19 cellular contexts compared by ENCODE assay signal in the genomic region with DNA sequence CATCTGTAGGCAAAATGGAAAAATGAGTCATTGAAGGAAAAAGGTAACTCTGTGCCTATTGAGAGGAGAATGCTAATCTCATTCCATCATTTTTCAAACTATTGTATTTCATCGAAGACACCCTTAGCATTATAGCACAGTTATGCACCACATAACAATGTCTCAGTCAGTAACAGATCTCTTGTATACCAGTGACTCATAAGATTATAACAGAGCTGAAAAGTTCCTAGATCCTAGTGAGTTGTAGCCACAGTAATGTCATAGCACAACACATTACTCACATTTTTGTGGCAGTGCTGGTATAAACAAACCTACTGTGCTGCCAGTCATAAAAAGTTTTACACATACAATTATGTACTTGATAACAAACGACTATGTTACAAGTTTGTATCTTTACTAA.
DNase-seq lines count a peak whose midpoint lies in the region; ATAC-seq and TF ChIP-seq lines count a peak whose summit lies in the region.
"Had no signal": no experiment of that assay in that cellular context is flagged by ENCODE, and none has a peak within 500 bp of the region (broad histone marks: within the 10 kb centered on the region; RNA-seq: fewer than 3 reads in every experiment).

No MANE protein-coding gene starts in this region.

- no peaks in the 10 kb centered on the region for H3K27me3 Mint-ChIP-seq in MCF 10A (ENCODE audit: insufficient read depth, unreplicated experiment)
- H3K27me3 Mint-ChIP-seq: activated naive CD8-positive, alpha-beta T cell treated with anti-CD3 and anti-CD28 coated beads for 36 hours; CD4-positive, alpha-beta memory T cell had no signal

- TF ChIP-seq POLR2A in breast epithelium (IDR thresholded peaks at IDR 0.05): no peak
- no peak for TF ChIP-seq POLR2A in GM18505 (IDR thresholded peaks at IDR 0.05; ENCODE audit: borderline replicate concordance, extremely low read depth, insufficient read depth, insufficient read length)

- H3K4me3 Mint-ChIP-seq in MCF 10A (ENCODE audit: unreplicated experiment): no peak overlapping the region
- H3K4me3 Mint-ChIP-seq: activated naive CD8-positive, alpha-beta T cell treated with anti-CD3 and anti-CD28 coated beads for 36 hours; CD4-positive, alpha-beta memory T cell had no signal

- peaks cover 12% of the 10 kb centered on the region for H3K9me3 Mint-ChIP-seq in MCF 10A (ENCODE audit: unreplicated experiment)
- H3K9me3 Mint-ChIP-seq: activated naive CD8-positive, alpha-beta T cell treated with anti-CD3 and anti-CD28 coated beads for 36 hours had no signal

- no peak for ATAC-seq in GM21717 (IDR thresholded peaks at IDR 0.05; ENCODE audit: unreplicated experiment)
- ATAC-seq in GM18505 (IDR thresholded peaks at IDR 0.05; ENCODE audit: unreplicated experiment): no peak
- no peak for ATAC-seq in HG03432 (IDR thresholded peaks at IDR 0.05; ENCODE audit: unreplicated experiment)
- ATAC-seq: GM12878 had no signal

- DNase-seq in MCF 10A (ENCODE audit: unreplicated experiment): peak; percentile 57
- DNase-seq in breast epithelium (ENCODE audit: low spot score in 2 of 2): no peak
- DNase-seq in astrocyte of the hippocampus (ENCODE audit: low read depth, low spot score): peak; percentile 54
- peak; percentile 65 for DNase-seq in glomerular visceral epithelial cell (ENCODE audit: extremely low spot score)
- no peak for DNase-seq in activated T-cell treated with anti-CD3 and anti-CD28 coated beads, Interleukin-2, amount 50 U/mL, for 48 hours
- DNase-seq: activated CD4-positive, alpha-beta T cell treated with anti-CD3 and anti-CD28 coated beads for 4 hours; activated naive CD8-positive, alpha-beta T cell treated with anti-CD3 and anti-CD28 coated beads for 36 hours; CD4-positive, alpha-beta memory T cell; Karpas-422; left ventricle myocardium inferior; NCI-H187 treated with DMSO at 0.1 percent for 48 hours; stimulated activated CD4-positive, alpha-beta T cell treated with anti-CD3 and anti-CD28 coated beads, Interleukin-12 subunit alpha, Interleukin-12 subunit beta, amount 100 ng/mL, for 4 hours; stomach had no signal

- no peaks in the 10 kb centered on the region for H3K36me3 ChIP-seq in breast epithelium
- H3K36me3 ChIP-seq: HAP-1, left ventricle myocardium inferior, stomach had no signal

- H3K27ac Mint-ChIP-seq in MCF 10A (ENCODE audit: low read depth, unreplicated experiment): no peak overlapping the region
- H3K27ac Mint-ChIP-seq: activated naive CD8-positive, alpha-beta T cell treated with anti-CD3 and anti-CD28 coated beads for 36 hours; CD4-positive, alpha-beta memory T cell had no signal

- POLR2A ChIA-PET in MCF 10A (lab: Yijun Ruan, JAX): no interaction called here

- H3K27me3 ChIP-seq in breast epithelium: no peaks in the 10 kb centered on the region
- H3K27me3 ChIP-seq: stomach had no signal

- H3K9me3 ChIP-seq in breast epithelium: no peaks in the 10 kb centered on the region
- H3K9me3 ChIP-seq: HAP-1 had no signal

- no peak overlapping the region for H3K4me3 ChIP-seq in breast epithelium
- H3K4me3 ChIP-seq: GM12878, HAP-1, left ventricle myocardium inferior, stomach had no signal

- H3K27ac ChIP-seq in breast epithelium: no peak overlapping the region
- H3K27ac ChIP-seq: 22Rv1, left ventricle myocardium inferior, stomach had no signal

- H3K4me1 Mint-ChIP-seq in MCF 10A (ENCODE audit: insufficient read depth, unreplicated experiment): peaks cover 6% of the 10 kb centered on the region
- H3K4me1 Mint-ChIP-seq: activated naive CD8-positive, alpha-beta T cell treated with anti-CD3 and anti-CD28 coated beads for 36 hours; CD4-positive, alpha-beta memory T cell had no signal

- CTCF ChIA-PET in MCF 10A (lab: Yijun Ruan, JAX): interaction anchor here (0.6 kb wide), 1 partner anchor 139 kb away, joined by 3 read pairs; no protein-coding TSS in a partner anchor

- BruUV-seq in MCF 10A (replicated peaks; lab: Mats Ljungman, UMichigan): no TSS peak

- no peaks in the 10 kb centered on the region for H3K36me3 Mint-ChIP-seq in MCF 10A (ENCODE audit: insufficient read depth, unreplicated experiment)
- H3K36me3 Mint-ChIP-seq: activated naive CD8-positive, alpha-beta T cell treated with anti-CD3 and anti-CD28 coated beads for 36 hours; CD4-positive, alpha-beta memory T cell had no signal

- intact Hi-C loops in MCF 10A (cut with micrococcal nuclease) (no loop called here), breast epithelium (cut with DNase I; ENCODE audit: low total_unique reads) (no loop called here)

- TF ChIP-seq CTCF in MCF 10A (IDR thresholded peaks at IDR 0.05; ENCODE audit: unreplicated experiment): no peak
- no peak for TF ChIP-seq CTCF in breast epithelium (IDR thresholded peaks at IDR 0.05)

- H3K4me1 ChIP-seq in breast epithelium: no peaks in the 10 kb centered on the region
- H3K4me1 ChIP-seq: left ventricle myocardium inferior, stomach had no signal

Comparison
In these comparisons a context has a peak if more than half of its experiments do, and no peak if none do; other contexts are left out.
1. DNase-seq: peak in MCF 10A (single experiment), astrocyte of the hippocampus (single experiment) and glomerular visceral epithelial cell (single experiment); none in breast epithelium (0 of 2) and activated T-cell treated with anti-CD3 and anti-CD28 coated beads, Interleukin-2, amount 50 U/mL, for 48 hours (0 of 2).